ENCODE assay signal across 22 cellular contexts in genomic region chr15:57495037-57495436, GRCh38.
DNase-seq lines count a peak whose midpoint lies in the region; ATAC-seq, FAIRE-seq and TF ChIP-seq lines count a peak whose summit lies in the region.
"Had no signal": no experiment of that assay in that cellular context is flagged by ENCODE, and none has a peak within 500 bp of the region (broad histone marks: within the 10 kb centered on the region; RNA-seq: fewer than 3 reads in every experiment).

No MANE protein-coding gene starts in this region.

- no peaks in the 10 kb centered on the region for H3K27me3 ChIP-seq in endodermal cell (ENCODE audit: control insufficient read depth, insufficient read depth, low read length, poor library complexity, severe bottlenecking)
- no peaks in the 10 kb centered on the region for H3K27me3 ChIP-seq in small intestine (ENCODE audit: control insufficient read depth in 2 of 2, insufficient read depth in 2 of 2, low read length in 2 of 2)
- H3K27me3 ChIP-seq: neural progenitor cell had no signal

- H3K9me3 Mint-ChIP-seq in endodermal cell: no peaks in the 10 kb centered on the region
- no peaks in the 10 kb centered on the region for H3K9me3 Mint-ChIP-seq in activated CD4-positive, alpha-beta T cell treated with anti-CD3 and anti-CD28 coated beads, Interleukin-2, amount 10 ng/mL, durations not matched to agents 7 days and 5 days
- H3K9me3 Mint-ChIP-seq: activated naive CD4-positive, alpha-beta T cell treated with anti-CD3 and anti-CD28 coated beads, Interleukin-2, amount 50 U/mL, for 24 hours; activated T-cell treated with anti-CD3 and anti-CD28 coated beads, Interleukin-2, amount 50 U/mL, for 72 hours; CD4-positive, alpha-beta memory T cell had no signal

- H3K4me1 ChIP-seq in A549 (no peaks in the 10 kb centered on the region), endodermal cell (ENCODE audit: control insufficient read depth, insufficient read depth, low read length) (peaks cover 24% of the 10 kb centered on the region), small intestine (ENCODE audit: control insufficient read depth in 2 of 2, insufficient read depth in 1 of 2, low read depth in 1 of 2, low read length in 1 of 2) (no peaks in the 10 kb centered on the region)

- H3K4me1 Mint-ChIP-seq in endodermal cell: peaks cover 50% of the 10 kb centered on the region
- peaks cover 5% of the 10 kb centered on the region for H3K4me1 Mint-ChIP-seq in activated CD4-positive, alpha-beta T cell treated with anti-CD3 and anti-CD28 coated beads, Interleukin-2, amount 10 ng/mL, durations not matched to agents 7 days and 5 days
- H3K4me1 Mint-ChIP-seq: activated naive CD4-positive, alpha-beta T cell treated with anti-CD3 and anti-CD28 coated beads, Interleukin-2, amount 50 U/mL, for 24 hours; CD4-positive, alpha-beta memory T cell had no signal

- TF ChIP-seq EP300 in A549 (IDR thresholded peaks at IDR 0.05): no peak

- no peak overlapping the region for H3K4me3 Mint-ChIP-seq in endodermal cell
- no peak overlapping the region for H3K4me3 Mint-ChIP-seq in activated CD4-positive, alpha-beta T cell treated with anti-CD3 and anti-CD28 coated beads, Interleukin-2, amount 10 ng/mL, durations not matched to agents 7 days and 5 days
- H3K4me3 Mint-ChIP-seq: activated CD8-positive, alpha-beta T cell treated with anti-CD3 and anti-CD28 coated beads, Interleukin-2, amount 10 ng/mL, durations not matched to agents 7 days and 5 days; activated naive CD4-positive, alpha-beta T cell treated with anti-CD3 and anti-CD28 coated beads, Interleukin-2, amount 50 U/mL, for 24 hours; activated T-cell treated with anti-CD3 and anti-CD28 coated beads, Interleukin-2, amount 50 U/mL, for 72 hours; CD4-positive, alpha-beta memory T cell; neural progenitor cell had no signal

- TF ChIP-seq RAD21 in A549 (conservative IDR thresholded peaks at IDR 0.05 in 1 of 2, IDR thresholded peaks at IDR 0.05 in 1 of 2): no peak

- no peak overlapping the region for H3K4me3 ChIP-seq in A549
- H3K4me3 ChIP-seq in endodermal cell (ENCODE audit: low read length): no peak overlapping the region
- H3K4me3 ChIP-seq in small intestine (ENCODE audit: low read depth in 1 of 2, low read length in 2 of 2): no peak overlapping the region
- H3K4me3 ChIP-seq: neural progenitor cell, thoracic aorta had no signal

- H3K9me3 ChIP-seq in A549 (no peaks in the 10 kb centered on the region), endodermal cell (ENCODE audit: control insufficient read depth, low read length) (no peaks in the 10 kb centered on the region), small intestine (ENCODE audit: control insufficient read depth, low read depth) (no peaks in the 10 kb centered on the region)
- H3K9me3 ChIP-seq: thoracic aorta had no signal

- CTCF ChIA-PET in A549 (lab: Yijun Ruan, JAX): interaction anchor here (0.7 to 1.8 kb wide), 5 partner anchors 9 to 166 kb away, joined by 3 to 5 read pairs (median 3); no protein-coding TSS in a partner anchor
- CTCF ChIA-PET in activated CD4-positive, alpha-beta T cell treated with anti-CD3 and anti-CD28 coated beads, Interleukin-2, amount 10 ng/mL, durations not matched to agents 7 days and 5 days (lab: Charles Lee): interaction anchor here (1.2 kb wide), 1 partner anchor 154 kb away, joined by 3 read pairs; no protein-coding TSS in a partner anchor

- H3K36me3 ChIP-seq in endodermal cell (ENCODE audit: control insufficient read depth, insufficient read depth, low read length) (peaks cover 39% of the 10 kb centered on the region), small intestine (ENCODE audit: control insufficient read depth in 2 of 2, insufficient read depth in 2 of 2, low read length in 2 of 2) (no peaks in the 10 kb centered on the region)
- H3K36me3 ChIP-seq: neural progenitor cell, thoracic aorta, WERI-Rb-1 had no signal

- no peak for TF ChIP-seq POLR2A in A549 (IDR thresholded peaks at IDR 0.05; ENCODE audit: low read length)

- POLR2A ChIA-PET in A549 (lab: Yijun Ruan, JAX): no interaction called here
- POLR2A ChIA-PET in activated CD4-positive, alpha-beta T cell treated with anti-CD3 and anti-CD28 coated beads, Interleukin-2, amount 10 ng/mL, durations not matched to agents 7 days and 5 days (lab: Charles Lee): no interaction called here

- H3K36me3 Mint-ChIP-seq in endodermal cell (ENCODE audit: low read depth): peaks cover 32% of the 10 kb centered on the region
- no peaks in the 10 kb centered on the region for H3K36me3 Mint-ChIP-seq in activated CD4-positive, alpha-beta T cell treated with anti-CD3 and anti-CD28 coated beads, Interleukin-2, amount 10 ng/mL, durations not matched to agents 7 days and 5 days (ENCODE audit: low read depth)
- H3K36me3 Mint-ChIP-seq: activated naive CD4-positive, alpha-beta T cell treated with anti-CD3 and anti-CD28 coated beads, Interleukin-2, amount 50 U/mL, for 24 hours; CD4-positive, alpha-beta memory T cell; neural progenitor cell had no signal

- H3K27me3 Mint-ChIP-seq in endodermal cell (ENCODE audit: insufficient read depth): no peaks in the 10 kb centered on the region
- peaks cover 18% of the 10 kb centered on the region for H3K27me3 Mint-ChIP-seq in activated CD4-positive, alpha-beta T cell treated with anti-CD3 and anti-CD28 coated beads, Interleukin-2, amount 10 ng/mL, durations not matched to agents 7 days and 5 days

- no peak overlapping the region for H3K4me2 ChIP-seq in A549
- H3K4me2 ChIP-seq: KMS-11, neural progenitor cell had no signal

- H3K27ac ChIP-seq in A549 (no peak overlapping the region), endodermal cell (ENCODE audit: low read depth, low read length) (no peak overlapping the region), small intestine (ENCODE audit: low read depth in 1 of 2, low read length in 1 of 2) (no peak overlapping the region)
- H3K27ac ChIP-seq: KMS-11, neural progenitor cell, WERI-Rb-1 had no signal

- peak overlapping the region; percentile 22 for H3K9ac ChIP-seq in endodermal cell (ENCODE audit: extremely low read depth, low read length, poor library complexity, severe bottlenecking)
- H3K9ac ChIP-seq: KMS-11, neural progenitor cell had no signal

- peak overlapping the region; percentile 92 for H3K27ac Mint-ChIP-seq in endodermal cell
- H3K27ac Mint-ChIP-seq in activated CD4-positive, alpha-beta T cell treated with anti-CD3 and anti-CD28 coated beads, Interleukin-2, amount 10 ng/mL, durations not matched to agents 7 days and 5 days: no peak overlapping the region
- H3K27ac Mint-ChIP-seq: activated CD8-positive, alpha-beta T cell treated with anti-CD3 and anti-CD28 coated beads, Interleukin-2, amount 10 ng/mL, durations not matched to agents 7 days and 5 days; activated naive CD4-positive, alpha-beta T cell treated with anti-CD3 and anti-CD28 coated beads, Interleukin-2, amount 50 U/mL, for 24 hours; activated T-cell treated with anti-CD3 and anti-CD28 coated beads, Interleukin-2, amount 50 U/mL, for 72 hours; CD4-positive, alpha-beta memory T cell; neural progenitor cell had no signal

- DNase-seq in A549 (ENCODE audit: low read depth in 1 of 2, low spot score in 1 of 2): no peak
- DNase-seq in endodermal cell: peak; percentile 33
- DNase-seq in small intestine: no peak
- no peak for DNase-seq in activated CD4-positive, alpha-beta T cell treated with anti-CD3 and anti-CD28 coated beads, Interleukin-2, amount 10 ng/mL, durations not matched to agents 7 days and 5 days
- DNase-seq in kidney glomerular epithelial cell (lab: John Stamatoyannopoulos, UW): no peak
- DNase-seq: activated CD8-positive, alpha-beta T cell treated with anti-CD3 and anti-CD28 coated beads, Interleukin-2, amount 10 ng/mL, durations not matched to agents 7 days and 5 days; activated T-cell treated with anti-CD3 and anti-CD28 coated beads, Interleukin-2, amount 50 U/mL, for 72 hours; CD4-positive, alpha-beta memory T cell; foreskin melanocyte; left cardiac atrium; NCI-H1092 treated with DMSO at 0.1 percent for 48 hours; NCI-H2081 treated with DMSO at 0.1 percent for 48 hours; NCI-H524; SHP77 treated with DMSO at 0.1 percent for 48 hours; WERI-Rb-1 had no signal

- 47% methylated on average over 2 of the region's 2 CpGs for WGBS in A549 (ENCODE audit: missing lambda C conversion rate)
- WGBS in endodermal cell (ENCODE audit: insufficient coverage in 1 of 2, insufficient read length in 1 of 2), 2 experiments: 89 to 92% methylated on average over 1 to 2 of the region's 2 CpGs
- 57 to 66% (median 63%) methylated on average over 2 of the region's 2 CpGs for WGBS in small intestine, 3 donors

- ATAC-seq in A549 (no peak), GM18511 (IDR thresholded peaks at IDR 0.05; ENCODE audit: unreplicated experiment) (peak; percentile 49), HG03354 (IDR thresholded peaks at IDR 0.05; ENCODE audit: poor library complexity, severe bottlenecking, unreplicated experiment) (peak; percentile 66), GM21529 (IDR thresholded peaks at IDR 0.05; ENCODE audit: unreplicated experiment) (no peak)
- ATAC-seq: activated CD8-positive, alpha-beta T cell treated with anti-CD3 and anti-CD28 coated beads, Interleukin-2, amount 10 ng/mL, durations not matched to agents 7 days and 5 days; activated T-cell treated with anti-CD3 and anti-CD28 coated beads, Interleukin-2, amount 50 U/mL, for 72 hours had no signal

- FAIRE-seq in A549 (lab: Jason Lieb, UNC) (peak; percentile 68), small intestine (lab: Jason Lieb, UNC) (no peak)

- TF ChIP-seq CTCF in A549 (IDR thresholded peaks at IDR 0.05) (no peak), endodermal cell (conservative IDR thresholded peaks at IDR 0.05) (no peak)

TF ChIP-seq in A549, 52 proteins besides CTCF, POLR2A, EP300 and RAD21:
- TF ChIP-seq, protein P1, sequence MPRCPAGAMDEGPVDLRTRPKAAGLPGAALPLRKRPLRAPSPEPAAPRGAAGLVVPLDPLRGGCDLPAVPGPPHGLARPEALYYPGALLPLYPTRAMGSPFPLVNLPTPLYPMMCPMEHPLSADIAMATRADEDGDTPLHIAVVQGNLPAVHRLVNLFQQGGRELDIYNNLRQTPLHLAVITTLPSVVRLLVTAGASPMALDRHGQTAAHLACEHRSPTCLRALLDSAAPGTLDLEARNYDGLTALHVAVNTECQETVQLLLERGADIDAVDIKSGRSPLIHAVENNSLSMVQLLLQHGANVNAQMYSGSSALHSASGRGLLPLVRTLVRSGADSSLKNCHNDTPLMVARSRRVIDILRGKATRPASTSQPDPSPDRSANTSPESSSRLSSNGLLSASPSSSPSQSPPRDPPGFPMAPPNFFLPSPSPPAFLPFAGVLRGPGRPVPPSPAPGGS (IDR thresholded peaks at IDR 0.05): no peak

Comparison
In these comparisons a context has a peak if more than half of its experiments do, and no peak if none do; other contexts are left out.
1. ATAC-seq: peak in GM18511 (single experiment) and HG03354 (single experiment); none in A549 (0 of 2) and GM21529 (single experiment).